1 cellular context compared by ENCODE assay signal in the genomic region with DNA sequence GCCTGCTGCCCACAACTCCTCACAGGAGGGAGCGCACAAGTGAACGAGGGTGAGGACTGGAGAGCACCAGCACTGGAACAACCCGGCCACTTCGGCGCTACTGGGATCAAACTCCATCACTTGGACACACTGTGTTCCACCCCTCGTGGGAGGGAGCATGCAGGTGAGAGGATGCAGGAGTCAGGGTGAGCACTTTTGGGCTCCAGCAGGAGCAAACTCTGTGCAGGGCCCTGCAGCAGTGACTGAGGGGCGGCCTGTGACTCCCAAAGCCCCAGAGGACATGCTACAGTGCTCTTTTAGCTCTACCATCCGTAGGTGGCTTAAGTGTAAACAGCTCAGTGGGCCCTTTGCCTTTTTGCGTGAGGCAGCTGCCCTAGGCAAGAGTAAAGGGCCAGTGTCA.
TF ChIP-seq lines count a peak whose summit lies in the region.

No MANE protein-coding gene starts in this region.

TF ChIP-seq in H1, 55 proteins besides CTCF, POLR2A, EP300 and RAD21:
- TF ChIP-seq EGR1 (IDR thresholded peaks at IDR 0.05; ENCODE audit: borderline replicate concordance, low read depth, low read length): no peak
- no peak for TF ChIP-seq RFX5 (IDR thresholded peaks at IDR 0.05; ENCODE audit: borderline replicate concordance, low read depth, low read length)
- no peak for TF ChIP-seq KDM5A (IDR thresholded peaks at IDR 0.05; ENCODE audit: low read length)
- no peak for TF ChIP-seq SP1 (IDR thresholded peaks at IDR 0.05; ENCODE audit: low read depth, low read length)
- no peak for TF ChIP-seq POLR2AphosphoS5 (IDR thresholded peaks at IDR 0.05; ENCODE audit: low read depth, low read length)
- no peak for TF ChIP-seq TAF7 (optimal IDR thresholded peaks at IDR 0.05; ENCODE audit: borderline replicate concordance, low read depth, low read length)
- TF ChIP-seq CBX5 (IDR thresholded peaks at IDR 0.05; ENCODE audit: low read depth, low read length): no peak
- TF ChIP-seq RBBP5 (IDR thresholded peaks at IDR 0.05; ENCODE audit: borderline replicate concordance, low read depth, low read length): no peak
- no peak for TF ChIP-seq HDAC2 (IDR thresholded peaks at IDR 0.05; ENCODE audit: borderline replicate concordance in 1 of 2, low read depth in 2 of 2, low read length in 2 of 2)
- TF ChIP-seq PHF8 (conservative IDR thresholded peaks at IDR 0.05; ENCODE audit: low read depth, low read length): no peak
- TF ChIP-seq CREB1 (IDR thresholded peaks at IDR 0.05): no peak
- TF ChIP-seq BACH1 (IDR thresholded peaks at IDR 0.05; ENCODE audit: low read length): no peak
- no peak for TF ChIP-seq SUZ12 (IDR thresholded peaks at IDR 0.05; ENCODE audit: low read length)
- TF ChIP-seq, protein P1, sequence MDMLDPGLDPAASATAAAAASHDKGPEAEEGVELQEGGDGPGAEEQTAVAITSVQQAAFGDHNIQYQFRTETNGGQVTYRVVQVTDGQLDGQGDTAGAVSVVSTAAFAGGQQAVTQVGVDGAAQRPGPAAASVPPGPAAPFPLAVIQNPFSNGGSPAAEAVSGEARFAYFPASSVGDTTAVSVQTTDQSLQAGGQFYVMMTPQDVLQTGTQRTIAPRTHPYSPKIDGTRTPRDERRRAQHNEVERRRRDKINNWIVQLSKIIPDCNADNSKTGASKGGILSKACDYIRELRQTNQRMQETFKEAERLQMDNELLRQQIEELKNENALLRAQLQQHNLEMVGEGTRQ (IDR thresholded peaks at IDR 0.05; ENCODE audit: low read length): no peak
- no peak for TF ChIP-seq SP2 (IDR thresholded peaks at IDR 0.05; ENCODE audit: low read length)
TF ChIP-seq in H1: peak in this region for 0.
